Comparison of ENCODE assay signal across 8 cellular contexts in genomic region chr1:121020350-121021236, GRCh38.
DNase-seq lines count a peak whose midpoint lies in the region; FAIRE-seq and TF ChIP-seq lines count a peak whose summit lies in the region.
"Not testable (repeated sequence)": the region's sequence is repeated elsewhere in the genome, so short reads cannot be mapped to it uniquely, and the experiment has no call there.

No MANE protein-coding gene starts in this region.

- H2BK120ac ChIP-seq in H1 (replicated peaks; ENCODE audit: low read depth, low read length); trophoblast cell (ENCODE audit: insufficient read depth, low read length, poor library complexity): not testable (repeated sequence)

- H3K23me2 ChIP-seq in H1 (ENCODE audit: low read depth, low read length), result not testable (repeated sequence)

- not testable (repeated sequence) for H2BK15ac ChIP-seq in H1 (ENCODE audit: low read length)

- TF ChIP-seq CTCF in H1 (IDR thresholded peaks at IDR 0.05; ENCODE audit: control extremely low read depth in 1 of 3, insufficient read depth in 1 of 3, low read depth in 1 of 3, low read length in 3 of 3); tibial artery (IDR thresholded peaks at IDR 0.05): not testable (repeated sequence)

- not testable (repeated sequence) for H3K9ac ChIP-seq in H1 (replicated peaks in 1 of 4; ENCODE audit: extremely low read depth in 1 of 4, low read depth in 3 of 4, low read length in 3 of 4); trophoblast cell (ENCODE audit: low read length)

- intact Hi-C loops in activated T-helper 1 cell treated with anti-CD3 and anti-CD28 coated beads, Interleukin-12 subunit alpha, Interleukin-12 subunit beta, Interleukin-2, Interleukin-4 antibody, amounts not matched to agents 30 ng/mL and 10 ng/mL and 1 ng/mL, durations not matched to agents 14 hours and 24 hours and 36 hours (cut with micrococcal nuclease); tibial artery (cut with DNase I; ENCODE audit: low total_unique reads): not testable (repeated sequence)

- H3K36me3 ChIP-seq in H1 (ENCODE audit: control insufficient read depth in 2 of 4, insufficient read depth in 4 of 4, low read length in 3 of 4); trophoblast cell (ENCODE audit: control insufficient read depth in 1 of 2, insufficient read depth in 2 of 2, low read length in 2 of 2); tibial artery: not testable (repeated sequence)

- CTCF ChIA-PET in H1 (lab: Charles Lee; ENCODE audit: partially characterized antibody), result not testable (repeated sequence)

- not testable (repeated sequence) for H3K27me3 Mint-ChIP-seq in activated T-helper 1 cell treated with anti-CD3 and anti-CD28 coated beads, Interleukin-12 subunit alpha, Interleukin-12 subunit beta, Interleukin-2, Interleukin-4 antibody, amounts not matched to agents 30 ng/mL and 10 ng/mL and 1 ng/mL, durations not matched to agents 14 hours and 24 hours and 36 hours (ENCODE audit: insufficient read depth); immature natural killer cell (ENCODE audit: low read depth in 3 of 3)

- not testable (repeated sequence) for H3K36me3 Mint-ChIP-seq in activated T-helper 1 cell treated with anti-CD3 and anti-CD28 coated beads, Interleukin-12 subunit alpha, Interleukin-12 subunit beta, Interleukin-2, Interleukin-4 antibody, amounts not matched to agents 30 ng/mL and 10 ng/mL and 1 ng/mL, durations not matched to agents 14 hours and 24 hours and 36 hours (ENCODE audit: low read depth); immature natural killer cell

- not testable (repeated sequence) for H3K79me2 ChIP-seq in H1 (ENCODE audit: control insufficient read depth in 1 of 2, insufficient read depth in 2 of 2, low read length in 2 of 2); trophoblast cell (ENCODE audit: control insufficient read depth, insufficient read depth, low read length, poor library complexity)

- not testable (repeated sequence) for H3K27ac ChIP-seq in H1 (ENCODE audit: low read depth, low read length); trophoblast cell (ENCODE audit: low read depth, low read length); tibial artery

- not testable (repeated sequence) for TF ChIP-seq RAD21 in H1 (IDR thresholded peaks at IDR 0.05 in 1 of 2, conservative IDR thresholded peaks at IDR 0.05 in 1 of 2; ENCODE audit: low read depth in 2 of 2, low read length in 2 of 2)

- not testable (repeated sequence) for H3K4me1 Mint-ChIP-seq in activated T-helper 1 cell treated with anti-CD3 and anti-CD28 coated beads, Interleukin-12 subunit alpha, Interleukin-12 subunit beta, Interleukin-2, Interleukin-4 antibody, amounts not matched to agents 30 ng/mL and 10 ng/mL and 1 ng/mL, durations not matched to agents 14 hours and 24 hours and 36 hours (ENCODE audit: low read depth); immature natural killer cell

- H2BK12ac ChIP-seq in H1 (ENCODE audit: low read depth, low read length); trophoblast cell (ENCODE audit: low read length): not testable (repeated sequence)

- not testable (repeated sequence) for H2AK5ac ChIP-seq in H1 (ENCODE audit: low read depth, low read length); trophoblast cell (ENCODE audit: low read length)

- not testable (repeated sequence) for TF ChIP-seq POLR2A in H1 (IDR thresholded peaks at IDR 0.05; ENCODE audit: control extremely low read depth in 1 of 2, low read depth in 2 of 2, low read length in 2 of 2)

- H3K14ac ChIP-seq in H1 (ENCODE audit: insufficient read length); trophoblast cell (ENCODE audit: low read length): not testable (repeated sequence)

- TF ChIP-seq EP300 in H1 (IDR thresholded peaks at IDR 0.05; ENCODE audit: borderline replicate concordance in 1 of 2, low read depth in 2 of 2, low read length in 2 of 2), result not testable (repeated sequence)

- not testable (repeated sequence) for H3K18ac ChIP-seq in H1 (ENCODE audit: extremely low read depth, low read length); trophoblast cell (ENCODE audit: low read length)

- not testable (repeated sequence) for H3K4ac ChIP-seq in H1 (replicated peaks; ENCODE audit: insufficient read length, low read depth, low read length); trophoblast cell (ENCODE audit: low read depth, low read length)

- POLR2A ChIA-PET in H1 (lab: Charles Lee; ENCODE audit: partially characterized antibody), result not testable (repeated sequence)

- H3K27ac Mint-ChIP-seq in activated T-helper 1 cell treated with anti-CD3 and anti-CD28 coated beads, Interleukin-12 subunit alpha, Interleukin-12 subunit beta, Interleukin-2, Interleukin-4 antibody, amounts not matched to agents 30 ng/mL and 10 ng/mL and 1 ng/mL, durations not matched to agents 14 hours and 24 hours and 36 hours, result peak overlapping the region; percentile 48
- peak overlapping the region in 1 of 6 donors; percentile 75 for H3K27ac Mint-ChIP-seq in immature natural killer cell

- not testable (repeated sequence) for H2AFZ ChIP-seq in H1 (ENCODE audit: low read length); trophoblast cell (ENCODE audit: insufficient read depth, low read length, poor library complexity)

- not testable (repeated sequence) for FAIRE-seq in H1 (lab: Jason Lieb, UNC)

- H3K23ac ChIP-seq in H1 (ENCODE audit: insufficient read length); trophoblast cell (ENCODE audit: low read length): not testable (repeated sequence)

- H3K4me3 Mint-ChIP-seq in activated T-helper 1 cell treated with anti-CD3 and anti-CD28 coated beads, Interleukin-12 subunit alpha, Interleukin-12 subunit beta, Interleukin-2, Interleukin-4 antibody, amounts not matched to agents 30 ng/mL and 10 ng/mL and 1 ng/mL, durations not matched to agents 14 hours and 24 hours and 36 hours, result peak overlapping the region; percentile 51
- peak overlapping the region in 2 of 5 donors; percentile 53 to 54 for H3K4me3 Mint-ChIP-seq in immature natural killer cell

- not testable (repeated sequence) for H2BK20ac ChIP-seq in H1 (ENCODE audit: low read length)

- not testable (repeated sequence) for H3K9me3 ChIP-seq in H1 (ENCODE audit: insufficient read depth in 2 of 2, low read depth in 1 of 2, low read length in 1 of 2); trophoblast cell (ENCODE audit: insufficient read depth, low read depth, low read length); tibial artery

- H4K91ac ChIP-seq in H1 (replicated peaks; ENCODE audit: insufficient read length, low read length); trophoblast cell (ENCODE audit: low read depth, low read length): not testable (repeated sequence)

- 1% methylated on average over 16 of the region's 37 CpGs; no CpG with 5 or more reads in 1 of the 2 experiments for WGBS in H1 (ENCODE audit: extremely low coverage in 1 of 2, insufficient coverage in 1 of 2, insufficient read length in 1 of 2, insufficient replicate concordance in 2 of 2, low coverage in 1 of 2, low lambda C conversion rate in 2 of 2, missing lambda C conversion rate in 1 of 2), 2 experiments
- WGBS in trophoblast cell (ENCODE audit: extremely low coverage, insufficient coverage, insufficient read length), result no CpG with 5 or more reads among the region's 37 CpGs

- H4K12ac ChIP-seq in trophoblast cell (ENCODE audit: low read depth, low read length), result not testable (repeated sequence)

- H3K4me2 ChIP-seq in H1 (ENCODE audit: insufficient read depth in 1 of 2, low read depth in 2 of 2, low read length in 2 of 2), result peak overlapping the region; percentile 49 to 57; a peak in 1 of 4 replicates
- peak overlapping the region; percentile 44 for H3K4me2 ChIP-seq in trophoblast cell (ENCODE audit: low read length)

- not testable (repeated sequence) for H3K4me1 ChIP-seq in H1 (replicated peaks in 1 of 4; ENCODE audit: control insufficient read depth in 3 of 4, insufficient read depth in 4 of 4, low read length in 3 of 4); trophoblast cell (ENCODE audit: control insufficient read depth in 1 of 2, insufficient read depth in 2 of 2, low read length in 2 of 2); tibial artery

- H3K4me3 ChIP-seq in H1 (ENCODE audit: extremely low read depth in 1 of 4, insufficient read depth in 2 of 4, low read depth in 3 of 4, low read length in 4 of 4) (peak overlapping the region; percentile 43 to 59 (median 48); a peak in 7 of 8 replicates), trophoblast cell (ENCODE audit: low read depth, low read length) (peak overlapping the region; percentile 55)
- H3K4me3 ChIP-seq in tibial artery, result not testable (repeated sequence)

- not testable (repeated sequence) for H4K8ac ChIP-seq in H1 (ENCODE audit: extremely low read depth, insufficient read depth, low read length); trophoblast cell (ENCODE audit: low read depth, low read length)

- not testable (repeated sequence) for H3K56ac ChIP-seq in H1 (replicated peaks; ENCODE audit: insufficient read length, low read depth, low read length)

- not testable (repeated sequence) for H4K5ac ChIP-seq in H1 (ENCODE audit: insufficient read length, low read depth, low read length)

- not testable (repeated sequence) for H3K79me1 ChIP-seq in H1 (ENCODE audit: low read depth, low read length); trophoblast cell (ENCODE audit: low read length)

- DNase-seq in EL (peak; percentile 63), NCI-H1417 (lab: John Stamatoyannopoulos, UW) (peak; percentile 44 to 83 (median 69)), SKM-1 (lab: John Stamatoyannopoulos, UW; ENCODE audit: unreplicated experiment) (peak; percentile 5), H1 (ENCODE audit: low read depth in 1 of 2, low spot score in 2 of 2) (peak in 1 of 2 experiments; percentile 84), immature natural killer cell (peak; percentile 28 to 57 (median 36)), trophoblast cell (peak; percentile 54 to 76), tibial artery (peak; percentile 32 to 63)
- peak; percentile 17 for DNase-seq in activated T-helper 1 cell treated with anti-CD3 and anti-CD28 coated beads, Interleukin-12 subunit alpha, Interleukin-12 subunit beta, Interleukin-2, Interleukin-4 antibody, amounts not matched to agents 30 ng/mL and 10 ng/mL and 1 ng/mL, durations not matched to agents 14 hours and 24 hours and 36 hours (ENCODE audit: low spot score)

- H2BK5ac ChIP-seq in H1 (ENCODE audit: low read depth, low read length); trophoblast cell (ENCODE audit: low read depth, low read length, poor library complexity): not testable (repeated sequence)

- not testable (repeated sequence) for H4K20me1 ChIP-seq in H1 (replicated peaks in 1 of 2; ENCODE audit: control insufficient read depth in 1 of 2, insufficient read depth in 2 of 2, low read length in 2 of 2)

- not testable (repeated sequence) for H3K9me3 Mint-ChIP-seq in activated T-helper 1 cell treated with anti-CD3 and anti-CD28 coated beads, Interleukin-12 subunit alpha, Interleukin-12 subunit beta, Interleukin-2, Interleukin-4 antibody, amounts not matched to agents 30 ng/mL and 10 ng/mL and 1 ng/mL, durations not matched to agents 14 hours and 24 hours and 36 hours; immature natural killer cell

- H3K27me3 ChIP-seq in H1 (replicated peaks in 1 of 4; ENCODE audit: control insufficient read depth in 3 of 4, extremely low read depth in 1 of 4, insufficient read depth in 3 of 4, low read length in 3 of 4); trophoblast cell (ENCODE audit: insufficient read depth, low read length); tibial artery: not testable (repeated sequence)
